Comparison of ENCODE assay signal across 20 cellular contexts in the genomic region with DNA sequence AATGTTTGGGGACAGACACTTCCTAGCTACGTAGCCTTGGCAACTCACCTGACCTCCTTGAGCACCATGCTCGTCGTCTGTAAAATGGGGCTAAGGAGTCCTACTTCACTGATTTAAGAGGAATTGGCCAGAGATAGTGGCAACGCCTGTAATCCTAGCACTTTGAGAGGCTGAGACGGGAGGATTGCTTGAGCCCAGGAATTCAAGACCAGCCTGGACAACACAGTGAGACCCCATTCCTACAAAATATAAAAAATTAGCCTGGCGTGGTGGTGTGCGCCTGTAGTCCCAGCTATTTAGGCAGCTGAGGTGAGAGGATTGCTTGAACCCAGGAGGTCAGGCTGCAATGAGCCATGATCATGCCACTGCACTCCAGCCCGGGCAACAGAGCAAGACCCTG. TPM values are rescaled to one million over a fixed set of nuclear protein-coding genes. Genes with fewer than 3 reads are reported as not detected.
A peak's percentile ranks its signal among the peaks of the same experiment; 100 is the strongest.
DNase-seq lines count a peak whose midpoint lies in the region; ATAC-seq lines count a peak whose summit lies in the region.
"Had no signal": no experiment of that assay in that cellular context is flagged by ENCODE, and none has a peak within 500 bp of the region (broad histone marks: within the 10 kb centered on the region; RNA-seq: fewer than 3 reads in every experiment).

No MANE protein-coding gene starts in this region.

- peaks cover 43% of the 10 kb centered on the region for H3K4me1 Mint-ChIP-seq in activated naive CD8-positive, alpha-beta T cell (ENCODE audit: low read depth)
- H3K4me1 Mint-ChIP-seq in activated naive CD8-positive, alpha-beta T cell treated with anti-CD3 and anti-CD28 coated beads for 36 hours, result peaks cover 21% of the 10 kb centered on the region
- H3K4me1 Mint-ChIP-seq in T-cell, result peaks cover 33 to 52% (median 39%) of the 10 kb centered on the region in 3 donors
- peaks cover 25 to 44% of the 10 kb centered on the region in 2 donors for H3K4me1 Mint-ChIP-seq in effector memory CD8-positive, alpha-beta T cell (ENCODE audit: low read depth in 2 of 2)
- peaks cover 60% of the 10 kb centered on the region for H3K4me1 Mint-ChIP-seq in stimulated activated memory B cell treated with anti-CD40 and anti-IgM and Interleukin-4, amounts not matched to agents 10 μg/mL and 1 μg/mL and 100 μg/mL, for 72 hours

- DNase-seq in activated naive CD8-positive, alpha-beta T cell treated with anti-CD3 and anti-CD28 coated beads for 36 hours, result no peak
- no peak for DNase-seq in T-cell
- DNase-seq in effector memory CD8-positive, alpha-beta T cell, result no peak
- DNase-seq in NCI-H524 treated with DMSO at 0.1 percent for 48 hours (lab: John Stamatoyannopoulos, UW), result no peak
- no peak for DNase-seq in NCI-H345 treated with DMSO at 0.1 percent for 48 hours (lab: John Stamatoyannopoulos, UW; ENCODE audit: unreplicated experiment)
- no peak for DNase-seq in activated CD4-positive, alpha-beta T cell treated with anti-CD3 and anti-CD28 coated beads for 4 hours
- DNase-seq: AML-193, DMS 273 treated with DMSO at 0.1 percent for 48 hours, HFFc6, MG63, NCI-H1092 treated with DMSO at 0.1 percent for 48 hours, NCI-H1694 treated with DMSO at 0.1 percent for 48 hours, NCI-H446, NCI-H748 treated with DMSO at 0.1 percent for 48 hours, PC-9 had no signal

- peak overlapping the region; percentile 43 for H3K27ac Mint-ChIP-seq in activated naive CD8-positive, alpha-beta T cell
- no peak overlapping the region for H3K27ac Mint-ChIP-seq in activated naive CD8-positive, alpha-beta T cell treated with anti-CD3 and anti-CD28 coated beads for 36 hours
- peak overlapping the region; percentile 57 to 77 for H3K27ac Mint-ChIP-seq in T-cell
- H3K27ac Mint-ChIP-seq in effector memory CD8-positive, alpha-beta T cell, result peak overlapping the region; percentile 13 to 74
- peak overlapping the region; percentile 21 for H3K27ac Mint-ChIP-seq in stimulated activated memory B cell treated with anti-CD40 and anti-IgM and Interleukin-4, amounts not matched to agents 10 μg/mL and 1 μg/mL and 100 μg/mL, for 72 hours
- H3K27ac Mint-ChIP-seq: GM23338, HFFc6 had no signal

- H3K36me3 Mint-ChIP-seq in activated naive CD8-positive, alpha-beta T cell, result no peaks in the 10 kb centered on the region
- peaks cover 3% of the 10 kb centered on the region for H3K36me3 Mint-ChIP-seq in activated naive CD8-positive, alpha-beta T cell treated with anti-CD3 and anti-CD28 coated beads for 36 hours
- H3K36me3 Mint-ChIP-seq in T-cell, result peaks cover 9% of the 10 kb centered on the region
- peaks cover 47% of the 10 kb centered on the region for H3K36me3 Mint-ChIP-seq in effector memory CD8-positive, alpha-beta T cell (ENCODE audit: insufficient read depth)
- peaks cover 18% of the 10 kb centered on the region for H3K36me3 Mint-ChIP-seq in stimulated activated memory B cell treated with anti-CD40 and anti-IgM and Interleukin-4, amounts not matched to agents 10 μg/mL and 1 μg/mL and 100 μg/mL, for 72 hours

- POLR2A ChIA-PET in T-cell (lab: Charles Lee), result no interaction called here

- no peak for ATAC-seq in T-cell (replicated peaks in 1 of 4)
- ATAC-seq in effector memory CD8-positive, alpha-beta T cell (replicated peaks), result no peak
- ATAC-seq in stimulated activated memory B cell treated with anti-CD40 and anti-IgM and Interleukin-4, amounts not matched to agents 10 μg/mL and 1 μg/mL and 100 μg/mL, for 72 hours, result no peak
- ATAC-seq: GM23338, HepG2 had no signal

- CTCF ChIA-PET in T-cell (lab: Charles Lee), result interaction anchor here in 1 of 2 donors (1.8 kb wide), 1 partner anchor 42 kb away, joined by 7 read pairs; no protein-coding TSS in a partner anchor

- H3K27me3 Mint-ChIP-seq in activated naive CD8-positive, alpha-beta T cell, result no peaks in the 10 kb centered on the region
- no peaks in the 10 kb centered on the region for H3K27me3 Mint-ChIP-seq in activated naive CD8-positive, alpha-beta T cell treated with anti-CD3 and anti-CD28 coated beads for 36 hours
- H3K27me3 Mint-ChIP-seq in T-cell, result no peaks in the 10 kb centered on the region
- H3K27me3 Mint-ChIP-seq in effector memory CD8-positive, alpha-beta T cell, result no peaks in the 10 kb centered on the region
- H3K27me3 Mint-ChIP-seq in stimulated activated memory B cell treated with anti-CD40 and anti-IgM and Interleukin-4, amounts not matched to agents 10 μg/mL and 1 μg/mL and 100 μg/mL, for 72 hours, result no peaks in the 10 kb centered on the region

- no peak overlapping the region for H3K4me3 Mint-ChIP-seq in activated naive CD8-positive, alpha-beta T cell
- H3K4me3 Mint-ChIP-seq in activated naive CD8-positive, alpha-beta T cell treated with anti-CD3 and anti-CD28 coated beads for 36 hours, result no peak overlapping the region
- peak overlapping the region in 2 of 3 donors; percentile 37 to 68 for H3K4me3 Mint-ChIP-seq in T-cell
- H3K4me3 Mint-ChIP-seq in effector memory CD8-positive, alpha-beta T cell, result peak overlapping the region; percentile 54 to 62
- no peak overlapping the region for H3K4me3 Mint-ChIP-seq in stimulated activated memory B cell treated with anti-CD40 and anti-IgM and Interleukin-4, amounts not matched to agents 10 μg/mL and 1 μg/mL and 100 μg/mL, for 72 hours
- H3K4me3 Mint-ChIP-seq: GM23338, HFFc6 had no signal

- H3K9me3 Mint-ChIP-seq in activated naive CD8-positive, alpha-beta T cell (ENCODE audit: low read depth), result no peaks in the 10 kb centered on the region
- H3K9me3 Mint-ChIP-seq in activated naive CD8-positive, alpha-beta T cell treated with anti-CD3 and anti-CD28 coated beads for 36 hours, result no peaks in the 10 kb centered on the region
- H3K9me3 Mint-ChIP-seq in T-cell, result no peaks in the 10 kb centered on the region
- H3K9me3 Mint-ChIP-seq in effector memory CD8-positive, alpha-beta T cell, result no peaks in the 10 kb centered on the region
- no peaks in the 10 kb centered on the region for H3K9me3 Mint-ChIP-seq in stimulated activated memory B cell treated with anti-CD40 and anti-IgM and Interleukin-4, amounts not matched to agents 10 μg/mL and 1 μg/mL and 100 μg/mL, for 72 hours
- H3K9me3 Mint-ChIP-seq: GM23338, HFFc6 had no signal

RNA-seq across cellular contexts. Expression of a gene that starts 4.5 kb away (rescaled TPM):
- 10 to 100 TPM; 39.6 to 45.5 TPM for total RNA-seq in activated naive CD8-positive, alpha-beta T cell treated with anti-CD3 and anti-CD28 coated beads for 36 hours
- 100 to 1,000 TPM; 169 to 240 (median 199) TPM for total RNA-seq in T-cell

RNA-seq across cellular contexts. Expression of a gene that starts 20.4 kb away (rescaled TPM):
- 1 to 10 TPM; 3.0 to 4.5 TPM for total RNA-seq in activated naive CD8-positive, alpha-beta T cell treated with anti-CD3 and anti-CD28 coated beads for 36 hours
- total RNA-seq in T-cell, result 10 to 100 TPM in 3 of 5 donors, 1 to 10 TPM in 2; 7.0 to 31.1 (median 12.8) TPM

RNA-seq across cellular contexts. Expression of a gene that starts 24.4 kb away (rescaled TPM):
- total RNA-seq in activated naive CD8-positive, alpha-beta T cell treated with anti-CD3 and anti-CD28 coated beads for 36 hours, result 10 to 100 TPM; 38.3 to 41.0 TPM
- 10 to 100 TPM; 25.2 to 48.8 (median 43.7) TPM for total RNA-seq in T-cell

RNA-seq across cellular contexts. Expression of a gene that starts 28.3 kb away (rescaled TPM):
- total RNA-seq in activated naive CD8-positive, alpha-beta T cell treated with anti-CD3 and anti-CD28 coated beads for 36 hours, result not detected
- total RNA-seq in T-cell, result under 1 TPM in 3 of 5 donors, not detected in 2; 0.26 to 0.44 (median 0.38) TPM
- total RNA-seq: Daoy, HepG2, HFFc6, PC-9 had no signal

RNA-seq across cellular contexts. Expression of a gene that starts 36.8 kb away (rescaled TPM):
- total RNA-seq in activated naive CD8-positive, alpha-beta T cell treated with anti-CD3 and anti-CD28 coated beads for 36 hours, result not detected
- not detected for total RNA-seq in T-cell
- total RNA-seq: Daoy, HepG2, HFFc6 had no signal

Comparison
In these comparisons a context has a peak if more than half of its experiments do, and no peak if none do; other contexts are left out.
1. H3K4me3 Mint-ChIP-seq: peak in T-cell (2 of 3) and effector memory CD8-positive, alpha-beta T cell (2 of 2); none in activated naive CD8-positive, alpha-beta T cell (single experiment), activated naive CD8-positive, alpha-beta T cell treated with anti-CD3 and anti-CD28 coated beads for 36 hours (single experiment) and stimulated activated memory B cell treated with anti-CD40 and anti-IgM and Interleukin-4, amounts not matched to agents 10 μg/mL and 1 μg/mL and 100 μg/mL, for 72 hours (single experiment).